Comparison of ENCODE assay signal across 25 cellular contexts in the genomic region with DNA sequence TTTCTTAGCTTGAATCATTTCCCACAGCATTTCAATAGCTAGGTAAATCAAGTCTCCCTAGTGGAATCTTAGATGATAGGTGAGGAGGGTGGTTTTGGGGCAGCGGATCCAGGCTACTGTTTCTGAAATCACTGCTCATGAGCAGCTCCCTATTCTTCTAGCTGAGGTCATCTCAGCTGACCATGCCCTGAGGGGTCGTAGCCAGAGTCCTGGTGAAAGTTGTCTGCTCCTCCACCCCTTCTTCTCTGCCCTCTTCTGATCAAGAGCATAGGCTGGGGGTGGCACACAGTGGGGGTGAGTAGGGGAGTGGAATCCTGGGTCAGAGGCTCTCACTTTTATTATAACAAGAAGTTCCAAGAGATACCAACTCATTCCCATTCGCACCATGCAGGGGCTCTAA.
"Had no signal": no experiment of that assay in that cellular context is flagged by ENCODE, and none has a peak within 500 bp of the region (broad histone marks: within the 10 kb centered on the region; RNA-seq: fewer than 3 reads in every experiment).

No MANE protein-coding gene starts in this region.

- H3K9me3 ChIP-seq: esophagus squamous epithelium, gastrocnemius medialis, heart right ventricle, left lung, lower lobe of right lung had no signal

- H3K27ac Mint-ChIP-seq: naive thymus-derived CD4-positive, alpha-beta T cell had no signal

- H3K27me3 ChIP-seq: dorsolateral prefrontal cortex, esophagus squamous epithelium, gastrocnemius medialis, heart right ventricle had no signal

- H3K4me3 Mint-ChIP-seq: naive thymus-derived CD4-positive, alpha-beta T cell had no signal

- H3K4me1 ChIP-seq: gastrocnemius medialis had no signal

- FAIRE-seq: colon, endometrium, keratinocyte had no signal

- H3K4me3 ChIP-seq: coronary artery, dorsolateral prefrontal cortex, esophagus squamous epithelium, gastrocnemius medialis, heart right ventricle, left lung, lower lobe of right lung had no signal

- DNase-seq: dermis blood vessel endothelial cell; dorsolateral prefrontal cortex; effector CD4-positive, alpha-beta T cell; effector memory CD4-positive, alpha-beta T cell; erythroblast; esophagus squamous epithelium; foreskin fibroblast; foreskin melanocyte; gastrocnemius medialis; glutamatergic neuron; head of caudate nucleus; heart right ventricle; hippocampal formation; left cardiac atrium; left lung; left ventricle myocardium superior; lower lobe of right lung; mesenchymal stem cell; midbrain; naive thymus-derived CD4-positive, alpha-beta T cell had no signal

- H3K9me3 Mint-ChIP-seq: naive thymus-derived CD4-positive, alpha-beta T cell had no signal

- H3K27ac ChIP-seq: coronary artery, epithelial cell of prostate, esophagus squamous epithelium, gastrocnemius medialis, heart right ventricle, left lung, lower lobe of right lung had no signal

- H3K36me3 ChIP-seq: esophagus squamous epithelium, gastrocnemius medialis, heart right ventricle, left lung, lower lobe of right lung had no signal
